Comparison of ENCODE assay signal across 8 cellular contexts in genomic region chr21:36429672-36430546, GRCh38. TPM values are rescaled to one million over a fixed set of nuclear protein-coding genes. Genes with fewer than 3 reads are reported as not detected.
DNase-seq lines count a peak whose midpoint lies in the region; ATAC-seq and TF ChIP-seq lines count a peak whose summit lies in the region.

No MANE protein-coding gene starts in this region.

- H3K27me3 ChIP-seq in left lung = peaks cover 0 to 25% of the 10 kb centered on the region in 2 donors

- intact Hi-C loops in left lung (cut with DNase I) = no loop called here

- H3K9me3 ChIP-seq in KOPT-K1 (ENCODE audit: insufficient read depth, low read length, poor library complexity, severe bottlenecking) (no peaks in the 10 kb centered on the region), left lung (no peaks in the 10 kb centered on the region)

- peak; percentile 77 for DNase-seq in GM10266 (ENCODE audit: extremely low spot score)
- peak; percentile 86 for DNase-seq in GOT3 (lab: John Stamatoyannopoulos, UW)
- peak; percentile 11 for DNase-seq in activated CD4-positive, CD25-positive, alpha-beta regulatory T cell treated with anti-CD3 and anti-CD28 coated beads, Interleukin-2, amount 50 U/mL, for 16 hours (ENCODE audit: low read depth, low spot score)
- DNase-seq in caudate nucleus (lab: John Stamatoyannopoulos, UW) = peak in 2 of 61 donors; percentile 2
- DNase-seq in left lung = peak; percentile 84
- DNase-seq in stimulated activated CD4-positive, alpha-beta T cell treated with anti-CD3 and anti-CD28 coated beads, TNF-alpha, amount 100 ng/mL, for 1 hour (ENCODE audit: low read depth in 3 of 3, low spot score in 1 of 3) = peak; percentile 22 to 50 (median 42)
- no peak for DNase-seq in NCI-H1092 (lab: John Stamatoyannopoulos, UW)

- peak overlapping the region; percentile 11 for H3K27ac ChIP-seq in KOPT-K1 (ENCODE audit: low read depth, low read length, poor library complexity, severe bottlenecking)
- peak overlapping the region; percentile 59 for H3K27ac ChIP-seq in caudate nucleus (ENCODE audit: low read depth, low read length)
- peak overlapping the region; percentile 69 to 79 for H3K27ac ChIP-seq in left lung

- peak; percentile 91 for ATAC-seq in left lung

- H3K4me3 ChIP-seq in left lung = peak overlapping the region in 1 of 2 donors; percentile 21

- no peaks in the 10 kb centered on the region for H3K36me3 ChIP-seq in KOPT-K1 (ENCODE audit: insufficient read depth, low read length)
- H3K36me3 ChIP-seq in left lung = no peaks in the 10 kb centered on the region

- TF ChIP-seq CTCF in GM10266 (IDR thresholded peaks at IDR 0.05; ENCODE audit: control insufficient read depth, insufficient read depth, low read depth, missing control alignments) (no peak), left lung (IDR thresholded peaks at IDR 0.05) (no peak)

- H3K4me1 ChIP-seq in left lung = peaks cover 3 to 31% of the 10 kb centered on the region in 2 donors

RNA-seq across cellular contexts. Expression of gene CHAF1B, which starts 44.7 kb away (rescaled TPM):
- total RNA-seq in left lung = 1 to 10 TPM; 4.1 to 6.6 TPM

RNA-seq across cellular contexts. Expression of gene CLDN14, which starts 50.0 kb away (rescaled TPM):
- not detected for total RNA-seq in left lung

Comparison
In these comparisons a context has a peak if more than half of its experiments do, and no peak if none do; other contexts are left out.
1. H3K27ac ChIP-seq: peak in every context shown above with its lines; median percentile 74 in left lung; 59 in caudate nucleus; 11 in KOPT-K1.